In genomic region chr4:67909910-67910905, GRCh38 we compare ENCODE assay signal across 9 cellular contexts. TPM values are rescaled to one million over a fixed set of nuclear protein-coding genes. Genes with fewer than 3 reads are reported as not detected.
DNase-seq lines count a peak whose midpoint lies in the region; ATAC-seq and TF ChIP-seq lines count a peak whose summit lies in the region.
"Had no signal": no experiment of that assay in that cellular context is flagged by ENCODE, and none has a peak within 500 bp of the region (broad histone marks: within the 10 kb centered on the region; RNA-seq: fewer than 3 reads in every experiment).

No MANE protein-coding gene starts in this region.

- no peaks in the 10 kb centered on the region for H3K27me3 Mint-ChIP-seq in progenitor cell of endocrine pancreas

- no peaks in the 10 kb centered on the region for H3K27me3 ChIP-seq in ovary

- no peak for TF ChIP-seq EP300 in ovary (IDR thresholded peaks at IDR 0.05)

- H3K9me3 ChIP-seq in ovary, result no peaks in the 10 kb centered on the region

- 31 to 63% (median 45%) methylated on average over 7 of the region's 7 CpGs for WGBS in ovary, 3 donors

- peak; percentile 39 for DNase-seq in LHCN-M2 (ENCODE audit: low read depth)
- DNase-seq in choroid plexus epithelial cell (ENCODE audit: low read depth), result peak; percentile 50
- DNase-seq in progenitor cell of endocrine pancreas (ENCODE audit: low spot score, unreplicated experiment), result no peak
- DNase-seq in ovary, result no peak
- no peak for DNase-seq in DMS153 treated with DMSO at 0.1 percent for 48 hours (lab: John Stamatoyannopoulos, UW; ENCODE audit: unreplicated experiment)
- DNase-seq: activated T-cell treated with anti-CD3 and anti-CD28 coated beads, Interleukin-2, amount 50 U/mL, for 72 hours had no signal

- peaks cover 14% of the 10 kb centered on the region for H3K4me1 Mint-ChIP-seq in progenitor cell of endocrine pancreas (ENCODE audit: low read depth)

- H3K4me3 ChIP-seq in choroid plexus epithelial cell (ENCODE audit: low read depth, low read length) (no peak overlapping the region), ovary (no peak overlapping the region)

- no peak overlapping the region for H3K27ac Mint-ChIP-seq in progenitor cell of endocrine pancreas
- H3K27ac Mint-ChIP-seq: activated T-cell treated with anti-CD3 and anti-CD28 coated beads, Interleukin-2, amount 50 U/mL, for 72 hours had no signal

- no peak overlapping the region for H3K27ac ChIP-seq in ovary

- no peak overlapping the region for H3K4me3 Mint-ChIP-seq in progenitor cell of endocrine pancreas (ENCODE audit: low read depth)
- H3K4me3 Mint-ChIP-seq: activated T-cell treated with anti-CD3 and anti-CD28 coated beads, Interleukin-2, amount 50 U/mL, for 72 hours had no signal

- H3K36me3 Mint-ChIP-seq in progenitor cell of endocrine pancreas (ENCODE audit: insufficient read depth), result peaks cover 3% of the 10 kb centered on the region

- H3K4me1 ChIP-seq in ovary (ENCODE audit: insufficient read depth), result no peaks in the 10 kb centered on the region

- H3K36me3 ChIP-seq in ovary, result no peaks in the 10 kb centered on the region

- ATAC-seq in HG03039 (IDR thresholded peaks at IDR 0.05; ENCODE audit: unreplicated experiment), result no peak
- ATAC-seq: activated T-cell treated with anti-CD3 and anti-CD28 coated beads, Interleukin-2, amount 50 U/mL, for 72 hours had no signal

- peaks cover 19% of the 10 kb centered on the region for H3K9me3 Mint-ChIP-seq in progenitor cell of endocrine pancreas (ENCODE audit: low read depth)
- H3K9me3 Mint-ChIP-seq: activated T-cell treated with anti-CD3 and anti-CD28 coated beads, Interleukin-2, amount 50 U/mL, for 72 hours had no signal

- TF ChIP-seq POLR2A in ovary (IDR thresholded peaks at IDR 0.05), result no peak

- TF ChIP-seq CTCF in GM12873 (IDR thresholded peaks at IDR 0.05; ENCODE audit: insufficient read depth, low read depth, low read length, missing control alignments) (peak; percentile 50), choroid plexus epithelial cell (conservative IDR thresholded peaks at IDR 0.05; ENCODE audit: low read depth, low read length) (peak; percentile 61), progenitor cell of endocrine pancreas (IDR thresholded peaks at IDR 0.05; ENCODE audit: unreplicated experiment) (peak; percentile 70), ovary (IDR thresholded peaks at IDR 0.05) (no peak)

- intact Hi-C loops in ovary (cut with DNase I), result no loop called here

RNA-seq across cellular contexts. Expression of gene TMPRSS11D, which starts 26.4 kb away (rescaled TPM):
- total RNA-seq in LHCN-M2 (2014; rRNA removed), result not detected in 2 replicates
- polyA plus RNA-seq in LHCN-M2 (2012), result not detected
- not detected in 2 replicates for total RNA-seq in progenitor cell of endocrine pancreas
- not detected for total RNA-seq in ovary
- polyA plus RNA-seq in ovary, result not detected
- total RNA-seq: activated T-cell treated with anti-CD3 and anti-CD28 coated beads, Interleukin-2, amount 50 U/mL, for 72 hours; HT1080 had no signal

RNA-seq across cellular contexts. Expression of gene TMPRSS11A, which starts 53.1 kb away (rescaled TPM):
- total RNA-seq in LHCN-M2 (2014; rRNA removed), result not detected in 2 replicates
- polyA plus RNA-seq in LHCN-M2 (2012), result not detected
- total RNA-seq in progenitor cell of endocrine pancreas, result not detected in 2 replicates
- not detected for total RNA-seq in ovary
- not detected for polyA plus RNA-seq in ovary
- total RNA-seq: activated T-cell treated with anti-CD3 and anti-CD28 coated beads, Interleukin-2, amount 50 U/mL, for 72 hours; HT1080 had no signal

Comparison
In these comparisons a context has a peak if more than half of its experiments do, and no peak if none do; other contexts are left out.
1. CTCF ChIP-seq: peak in GM12873 (single experiment), choroid plexus epithelial cell (single experiment) and progenitor cell of endocrine pancreas (single experiment); none in ovary (0 of 3).
2. DNase-seq: peak in LHCN-M2 (single experiment) and choroid plexus epithelial cell (single experiment); none in progenitor cell of endocrine pancreas (single experiment), ovary (0 of 5) and DMS153 treated with DMSO at 0.1 percent for 48 hours (single experiment).